Comparison of ENCODE assay signal across 8 cellular contexts in genomic region chr10:54067361-54067760, GRCh38.
"Had no signal": no experiment of that assay in that cellular context is flagged by ENCODE, and none has a peak within 500 bp of the region (broad histone marks: within the 10 kb centered on the region; RNA-seq: fewer than 3 reads in every experiment).

No MANE protein-coding gene starts in this region.

- DNase-seq: GOT3, H7, HFFc6, IMR-90 had no signal

- H3K27ac Mint-ChIP-seq: HFFc6 had no signal

- H3K4me1 ChIP-seq: HAP-1 had no signal

- H3K4me3 ChIP-seq: HAP-1, K562 had no signal

- H3K36me3 ChIP-seq: HAP-1 had no signal

- H3K9me3 ChIP-seq: HAP-1 had no signal

- H3K27ac ChIP-seq: HL-60 had no signal

- FAIRE-seq: K562 had no signal

- ATAC-seq: HCT116, K562 had no signal

- H3K4me3 Mint-ChIP-seq: HFFc6 had no signal
